In the genomic region with DNA sequence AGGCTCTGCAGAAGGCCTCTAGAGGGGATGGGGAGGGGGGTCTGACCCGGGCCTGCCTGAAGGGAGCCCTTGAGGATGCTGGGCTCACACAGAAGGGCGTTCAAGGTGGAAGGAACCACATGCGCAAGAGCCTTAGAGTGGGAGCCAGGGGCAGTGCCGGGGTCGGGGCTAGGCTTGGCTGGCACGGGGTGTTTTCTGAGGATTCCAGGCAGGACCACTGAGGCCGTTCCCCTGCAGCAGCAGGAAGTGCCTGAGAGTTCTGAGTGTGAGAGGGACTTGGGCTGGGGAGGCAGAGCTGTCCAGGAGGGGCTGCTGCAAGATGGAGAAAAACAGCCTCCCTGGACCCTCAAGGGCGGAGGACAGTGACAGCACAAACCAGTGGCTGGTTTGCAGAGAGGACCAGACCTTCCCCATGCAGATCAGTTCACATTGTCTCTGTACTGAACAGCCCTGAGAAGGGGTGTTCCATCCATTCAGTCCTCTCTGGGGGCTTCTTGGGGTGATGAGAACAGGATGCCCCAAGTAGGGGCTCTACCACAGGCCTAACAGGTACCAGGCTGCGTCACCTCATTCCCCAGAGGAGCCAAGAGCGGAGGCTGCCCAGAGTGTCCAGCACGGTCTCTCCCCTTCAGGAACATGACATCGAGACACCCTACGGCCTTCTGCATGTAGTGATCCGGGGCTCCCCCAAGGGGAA, we compare ENCODE assay signal across 16 cellular contexts.
"Had no signal": no experiment of that assay in that cellular context is flagged by ENCODE, and none has a peak within 500 bp of the region (broad histone marks: within the 10 kb centered on the region; RNA-seq: fewer than 3 reads in every experiment).

No MANE protein-coding gene starts in this region.

- H3K36me3 ChIP-seq: neutrophil had no signal

- H3K27me3 Mint-ChIP-seq: activated T-helper 17 cell treated with anti-CD3 and anti-CD28 coated beads, Interleukin-2, amount 50 U/mL, for 72 hours; type B pancreatic cell had no signal

- DNase-seq: activated CD4-positive, alpha-beta T cell treated with anti-CD3 and anti-CD28 coated beads, Interleukin-2, amount 50 U/mL, for 1 hour; activated CD8-positive, alpha-beta memory T cell treated with anti-CD3 and anti-CD28 coated beads for 24 hours; activated naive CD4-positive, alpha-beta T cell treated with anti-CD3 and anti-CD28 coated beads, Interleukin-2, amount 50 U/mL, for 16 hours; central memory CD4-positive, alpha-beta T cell; effector CD8-positive, alpha-beta T cell; foreskin fibroblast; T-helper 1 cell; T1000 had no signal

- H3K27ac Mint-ChIP-seq: activated T-helper 17 cell treated with anti-CD3 and anti-CD28 coated beads, Interleukin-2, amount 50 U/mL, for 72 hours; stimulated activated naive CD8-positive, alpha-beta T cell treated with anti-CD3 and anti-CD28 coated beads, Interleukin-15, Interleukin-2, amounts not matched to agents 100 ng/mL and 50 ng/mL, for 24 hours; type B pancreatic cell had no signal

- H3K9me3 ChIP-seq: adrenal gland, neutrophil had no signal

- ATAC-seq: activated CD4-positive, CD25-positive, alpha-beta regulatory T cell treated with anti-CD3 and anti-CD28 coated beads, Interleukin-2, amount 50 U/mL, for 24 hours; activated T-helper 17 cell treated with anti-CD3 and anti-CD28 coated beads, Interleukin-2, amount 50 U/mL, for 72 hours had no signal

- H3K4me3 Mint-ChIP-seq: stimulated activated naive CD8-positive, alpha-beta T cell treated with anti-CD3 and anti-CD28 coated beads, Interleukin-15, Interleukin-2, amounts not matched to agents 100 ng/mL and 50 ng/mL, for 24 hours; type B pancreatic cell had no signal

- H3K27me3 ChIP-seq: adrenal gland had no signal

- H3K4me3 ChIP-seq: adrenal gland, coronary artery, skin epidermis had no signal

- H3K9me3 Mint-ChIP-seq: activated T-helper 17 cell treated with anti-CD3 and anti-CD28 coated beads, Interleukin-2, amount 50 U/mL, for 72 hours; stimulated activated naive CD8-positive, alpha-beta T cell treated with anti-CD3 and anti-CD28 coated beads, Interleukin-15, Interleukin-2, amounts not matched to agents 100 ng/mL and 50 ng/mL, for 24 hours; type B pancreatic cell had no signal

- H3K36me3 Mint-ChIP-seq: type B pancreatic cell had no signal

- H3K27ac ChIP-seq: adrenal gland, coronary artery, neutrophil, skin epidermis had no signal
